20 cellular contexts compared by ENCODE assay signal in the genomic region with DNA sequence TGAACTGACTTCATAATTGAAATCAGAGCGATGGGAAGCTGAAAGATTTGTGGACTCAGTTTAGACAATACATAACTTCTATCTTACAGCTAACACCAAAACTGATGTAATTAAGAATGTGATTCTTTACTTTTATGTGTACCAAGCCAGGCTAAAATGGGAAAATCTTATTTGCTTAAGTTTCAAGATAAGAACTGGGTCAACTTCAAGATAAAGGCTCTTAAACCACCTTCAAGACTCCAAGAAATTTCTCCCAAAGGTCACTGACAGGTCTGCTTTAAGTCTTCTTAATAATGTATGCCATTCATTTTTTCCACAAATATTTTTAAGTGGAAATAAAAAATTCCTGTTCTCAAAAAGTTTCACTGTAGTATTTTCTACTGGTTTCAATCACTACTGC. TPM values are rescaled to one million over a fixed set of nuclear protein-coding genes. Genes with fewer than 3 reads are reported as not detected.
DNase-seq lines count a peak whose midpoint lies in the region; ATAC-seq and TF ChIP-seq lines count a peak whose summit lies in the region.
"Had no signal": no experiment of that assay in that cellular context is flagged by ENCODE, and none has a peak within 500 bp of the region (broad histone marks: within the 10 kb centered on the region; RNA-seq: fewer than 3 reads in every experiment).

No MANE protein-coding gene starts in this region.

- no peak for TF ChIP-seq CTCF in cardiac muscle cell (IDR thresholded peaks at IDR 0.05; ENCODE audit: low read depth, low read length)
- TF ChIP-seq CTCF in heart right ventricle (IDR thresholded peaks at IDR 0.05), result no peak
- no peak for TF ChIP-seq CTCF in right atrium auricular region (IDR thresholded peaks at IDR 0.05)
- TF ChIP-seq CTCF in psoas muscle (IDR thresholded peaks at IDR 0.05), result no peak
- no peak for TF ChIP-seq CTCF in mesothelial cell of epicardium (IDR thresholded peaks at IDR 0.05; ENCODE audit: unreplicated experiment)

- no peaks in the 10 kb centered on the region for H3K27me3 Mint-ChIP-seq in mesothelial cell of epicardium (ENCODE audit: low read depth)
- H3K27me3 Mint-ChIP-seq: B cell; CD4-positive, alpha-beta T cell had no signal

- intact Hi-C loops in Right ventricle myocardium inferior (cut with DNase I) (no loop called here), heart right ventricle (cut with DNase I) (loop anchor here in 2 of 10 donors (10.0 kb wide), 2 partner anchors 242 to 432 kb away; no protein-coding TSS in a partner anchor), right cardiac atrium (cut with DNase I) (no loop called here), left cardiac atrium (cut with DNase I) (no loop called here), psoas muscle (cut with DNase I) (no loop called here)

- peaks cover 4% of the 10 kb centered on the region for H3K9me3 Mint-ChIP-seq in mesothelial cell of epicardium
- H3K9me3 Mint-ChIP-seq: CD4-positive, alpha-beta T cell; CD8-positive, alpha-beta T cell had no signal

- no peak overlapping the region for H3K4me3 ChIP-seq in cardiac muscle cell
- H3K4me3 ChIP-seq in heart right ventricle, result no peak overlapping the region
- no peak overlapping the region for H3K4me3 ChIP-seq in right cardiac atrium (ENCODE audit: low read length)
- H3K4me3 ChIP-seq in right atrium auricular region, result no peak overlapping the region
- H3K4me3 ChIP-seq in psoas muscle, result no peak overlapping the region
- H3K4me3 ChIP-seq: A549; BLaER1 treated with 17β-estradiol and CSF1 and Interleukin-3, amounts not matched to agents 10 nM and 100 nM had no signal

- no peaks in the 10 kb centered on the region for H3K4me1 Mint-ChIP-seq in mesothelial cell of epicardium

- peak overlapping the region; percentile 11 for H3K27ac ChIP-seq in cardiac muscle cell
- H3K27ac ChIP-seq in heart right ventricle, result peak overlapping the region in 7 of 10 donors; percentile 8 to 82 (median 74)
- no peak overlapping the region for H3K27ac ChIP-seq in right cardiac atrium (ENCODE audit: low read length)
- H3K27ac ChIP-seq in right atrium auricular region, result peak overlapping the region; percentile 17 to 67
- peak overlapping the region; percentile 26 for H3K27ac ChIP-seq in psoas muscle
- H3K27ac ChIP-seq: 22Rv1; A549; BLaER1 treated with 17β-estradiol and CSF1 and Interleukin-3, amounts not matched to agents 10 nM and 100 nM; C4-2B had no signal

- ATAC-seq in Right ventricle myocardium inferior, result no peak
- no peak for ATAC-seq in heart right ventricle
- ATAC-seq in right cardiac atrium, result no peak
- ATAC-seq in left cardiac atrium, result no peak
- ATAC-seq in psoas muscle, result no peak
- ATAC-seq: A549; CD8-positive, alpha-beta T cell had no signal

- H3K4me1 ChIP-seq in cardiac muscle cell (ENCODE audit: low read depth), result peaks cover 34% of the 10 kb centered on the region
- H3K4me1 ChIP-seq in heart right ventricle, result peaks cover 0 to 19% (median 3%) of the 10 kb centered on the region in 9 donors
- no peaks in the 10 kb centered on the region for H3K4me1 ChIP-seq in right cardiac atrium (ENCODE audit: control insufficient read depth, insufficient read depth, low read length)
- peaks cover 0 to 10% of the 10 kb centered on the region in 2 donors for H3K4me1 ChIP-seq in right atrium auricular region
- H3K4me1 ChIP-seq in psoas muscle, result peaks cover 18% of the 10 kb centered on the region
- H3K4me1 ChIP-seq: A549; BLaER1 treated with 17β-estradiol and CSF1 and Interleukin-3, amounts not matched to agents 10 nM and 100 nM; Caco-2 had no signal

- 93 to 98% methylated on average over 1 of the region's 1 CpG for WGBS in heart right ventricle, 2 donors
- 97% methylated on average over 1 of the region's 1 CpG for WGBS in right cardiac atrium
- WGBS in psoas muscle, 3 donors, result 98 to 100% (median 99%) methylated on average over 1 of the region's 1 CpG

- H3K27ac Mint-ChIP-seq in mesothelial cell of epicardium, result no peak overlapping the region
- H3K27ac Mint-ChIP-seq: B cell; CD4-positive, alpha-beta T cell; CD8-positive, alpha-beta T cell had no signal

- H3K27me3 ChIP-seq in cardiac muscle cell (no peaks in the 10 kb centered on the region), heart right ventricle (no peaks in the 10 kb centered on the region), right cardiac atrium (ENCODE audit: control insufficient read depth, insufficient read depth) (no peaks in the 10 kb centered on the region), right atrium auricular region (no peaks in the 10 kb centered on the region), psoas muscle (ENCODE audit: insufficient read depth in 3 of 3, low read length in 2 of 3) (no peaks in the 10 kb centered on the region)
- H3K27me3 ChIP-seq: BLaER1 treated with 17β-estradiol and CSF1 and Interleukin-3, amounts not matched to agents 10 nM and 100 nM had no signal

- H3K36me3 ChIP-seq in cardiac muscle cell, result no peaks in the 10 kb centered on the region
- peaks cover 0 to 98% (median 16%) of the 10 kb centered on the region in 9 donors for H3K36me3 ChIP-seq in heart right ventricle
- H3K36me3 ChIP-seq in right atrium auricular region, result no peaks in the 10 kb centered on the region
- H3K36me3 ChIP-seq in psoas muscle (ENCODE audit: insufficient read depth in 1 of 2, low read depth in 1 of 2), result peaks cover 0 to 5% of the 10 kb centered on the region in 2 donors

- peaks cover 44% of the 10 kb centered on the region for H3K36me3 Mint-ChIP-seq in mesothelial cell of epicardium

- H3K4me3 Mint-ChIP-seq in mesothelial cell of epicardium, result no peak overlapping the region
- H3K4me3 Mint-ChIP-seq: B cell; CD4-positive, alpha-beta T cell; CD8-positive, alpha-beta T cell had no signal

- DNase-seq in cardiac muscle cell (ENCODE audit: low read depth in 1 of 2, low spot score in 1 of 2) (no peak), Right ventricle myocardium inferior (ENCODE audit: missing footprints) (no peak), heart right ventricle (no peak), right cardiac atrium (no peak), right atrium auricular region (ENCODE audit: low spot score) (no peak), left cardiac atrium (no peak), psoas muscle (no peak), mesothelial cell of epicardium (ENCODE audit: low spot score in 2 of 2, unreplicated experiment in 2 of 2) (no peak)
- DNase-seq: AML-193; Caco-2; Calu3; CD4-positive, alpha-beta T cell; CD8-positive, alpha-beta T cell; DMS79 treated with DMSO at 0.1 percent for 48 hours; GF-D8 had no signal

- H3K9me3 ChIP-seq in cardiac muscle cell (ENCODE audit: low read depth), result no peaks in the 10 kb centered on the region
- H3K9me3 ChIP-seq in heart right ventricle, result no peaks in the 10 kb centered on the region
- no peaks in the 10 kb centered on the region for H3K9me3 ChIP-seq in right cardiac atrium (ENCODE audit: control insufficient read depth, low read length)
- H3K9me3 ChIP-seq in right atrium auricular region, result no peaks in the 10 kb centered on the region
- H3K9me3 ChIP-seq in psoas muscle, result no peaks in the 10 kb centered on the region
- H3K9me3 ChIP-seq: A549; BLaER1 treated with 17β-estradiol and CSF1 and Interleukin-3, amounts not matched to agents 10 nM and 100 nM; Caco-2 had no signal

RNA-seq across cellular contexts. Expression of gene DDX60, which starts 55.5 kb away (rescaled TPM):
- total RNA-seq in cardiac muscle cell (4.8 and 5.8 TPM in 2 replicates), Right ventricle myocardium inferior (7.7 TPM), heart right ventricle (10 to 100 TPM in 4 of 10 donors, 1 to 10 TPM in 6; 6.3 to 21.5 (median 8.4) TPM), right cardiac atrium (10 to 100 TPM in 2 of 4 donors, 1 to 10 TPM in 2; 9.2 to 14.7 (median 10.1) TPM), right atrium auricular region (10 to 100 TPM in 1 of 2 donors, 1 to 10 TPM in 1; 9.2 to 10.7 TPM), left cardiac atrium (10 to 100 TPM in 1 of 2 donors, 1 to 10 TPM in 1; 6.8 to 11.2 TPM), psoas muscle (1 to 10 TPM; 1.4 to 3.6 (median 2.7) TPM), mesothelial cell of epicardium (17.1 to 19.6 TPM (median 19.2 TPM) in 3 replicates)
- polyA plus RNA-seq in cardiac muscle cell (0.36 and 1.8 TPM in 2 replicates), heart right ventricle (1 to 10 TPM; 2.3 to 4.2 TPM), right cardiac atrium (4.6 TPM), psoas muscle (1 to 10 TPM; 1.7 to 2.1 (median 1.8) TPM)
